In the genomic region with DNA sequence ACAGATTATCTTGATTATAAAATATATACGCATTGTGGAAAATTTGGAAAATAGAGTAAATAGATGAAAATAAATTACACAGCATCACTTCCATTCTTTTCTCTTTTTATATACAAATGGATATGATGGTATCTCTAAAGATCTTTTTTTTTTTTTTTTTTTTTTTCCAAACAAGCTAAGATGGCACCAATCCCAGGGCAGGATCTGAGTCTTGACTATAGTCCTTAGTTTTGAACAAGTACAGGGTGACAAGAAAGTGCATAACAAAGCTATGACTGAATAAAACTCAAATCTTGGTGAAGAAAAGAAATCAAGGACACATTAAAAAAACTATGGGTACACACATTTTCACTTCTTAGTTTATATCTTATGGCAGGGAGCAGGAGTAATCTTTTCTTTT, we compare ENCODE assay signal across 11 cellular contexts. TPM values are rescaled to one million over a fixed set of nuclear protein-coding genes. Genes with fewer than 3 reads are reported as not detected.
DNase-seq lines count a peak whose midpoint lies in the region; ATAC-seq and TF ChIP-seq lines count a peak whose summit lies in the region.
"Had no signal": no experiment of that assay in that cellular context is flagged by ENCODE, and none has a peak within 500 bp of the region (broad histone marks: within the 10 kb centered on the region; RNA-seq: fewer than 3 reads in every experiment).

No MANE protein-coding gene starts in this region.

- H3K9me3 Mint-ChIP-seq in dendritic cell treated with granulocyte-macrophage colony-stimulating factor and Interleukin-4, amounts not matched to agents 40 ng/mL and 50 ng/mL, for 4 days, result peaks cover 23% of the 10 kb centered on the region

- H3K27me3 ChIP-seq in GM23248 (replicated peaks; ENCODE audit: insufficient read depth) (no peaks in the 10 kb centered on the region), SJCRH30 (no peaks in the 10 kb centered on the region), sigmoid colon (no peaks in the 10 kb centered on the region)

- peak overlapping the region; percentile 95 for H3K4me2 ChIP-seq in GM23248 (ENCODE audit: unreplicated experiment)

- DNase-seq in GM23248 (no peak), SJCRH30 (peak in 1 of 2 experiments; percentile 63), sigmoid colon (no peak), lower leg skin (ENCODE audit: low spot score in 2 of 2) (no peak), GM19238 (ENCODE audit: insufficient read length, low spot score) (no peak)
- no peak for DNase-seq in stimulated activated CD4-positive, alpha-beta T cell treated with anti-CD3 and anti-CD28 coated beads, Interleukin-4, amount 100 ng/mL, for 1 hour
- DNase-seq: NCI-H187; Right ventricle myocardium superior; stimulated activated naive CD4-positive, alpha-beta T cell had no signal

- no peak overlapping the region for H3K9ac ChIP-seq in GM23248

- no peak for TF ChIP-seq EP300 in sigmoid colon (IDR thresholded peaks at IDR 0.05)

- peaks cover 40% of the 10 kb centered on the region for H3F3A ChIP-seq in GM23248 (ENCODE audit: insufficient read depth)

- peaks cover 14% of the 10 kb centered on the region for H3K36me3 Mint-ChIP-seq in dendritic cell treated with granulocyte-macrophage colony-stimulating factor and Interleukin-4, amounts not matched to agents 40 ng/mL and 50 ng/mL, for 4 days (ENCODE audit: low read depth)

- 97 to 100% methylated on average over 1 of the region's 1 CpG for WGBS in GM23248 (ENCODE audit: low coverage in 1 of 2, low lambda C conversion rate in 2 of 2, missing lambda C conversion rate in 2 of 2), 2 experiments
- 97% methylated on average over 1 of the region's 1 CpG for WGBS in sigmoid colon, 2 donors
- 97 to 98% methylated on average over 1 of the region's 1 CpG for WGBS in lower leg skin, 2 donors

- no peaks in the 10 kb centered on the region for H3K9me2 ChIP-seq in GM23248 (ENCODE audit: insufficient read depth)

- in situ Hi-C loops in GM23248 (cut with MboI), result no loop called here

- H3K4me1 Mint-ChIP-seq in dendritic cell treated with granulocyte-macrophage colony-stimulating factor and Interleukin-4, amounts not matched to agents 40 ng/mL and 50 ng/mL, for 4 days (ENCODE audit: low read depth), result peaks cover 35% of the 10 kb centered on the region

- H3K36me3 ChIP-seq in GM23248 (ENCODE audit: low read depth), result no peaks in the 10 kb centered on the region
- peaks cover 12% of the 10 kb centered on the region for H3K36me3 ChIP-seq in SJCRH30
- no peaks in the 10 kb centered on the region for H3K36me3 ChIP-seq in sigmoid colon

- H3K27ac ChIP-seq in GM23248 (peak overlapping the region; percentile 62), SJCRH30 (peak overlapping the region; percentile 98), sigmoid colon (peak overlapping the region; percentile 23 to 72 (median 70))

- no peaks in the 10 kb centered on the region for H3K27me3 Mint-ChIP-seq in dendritic cell treated with granulocyte-macrophage colony-stimulating factor and Interleukin-4, amounts not matched to agents 40 ng/mL and 50 ng/mL, for 4 days

- H3K79me2 ChIP-seq in GM23248 (ENCODE audit: insufficient read depth), result peaks cover 69% of the 10 kb centered on the region

- H3K27ac Mint-ChIP-seq in dendritic cell treated with granulocyte-macrophage colony-stimulating factor and Interleukin-4, amounts not matched to agents 40 ng/mL and 50 ng/mL, for 4 days, result peak overlapping the region; percentile 80

- H3K4me3 Mint-ChIP-seq in dendritic cell treated with granulocyte-macrophage colony-stimulating factor and Interleukin-4, amounts not matched to agents 40 ng/mL and 50 ng/mL, for 4 days, result no peak overlapping the region

- ATAC-seq in GM21723 (IDR thresholded peaks at IDR 0.05; ENCODE audit: unreplicated experiment), result no peak

- H3K4me3 ChIP-seq in GM23248, result peak overlapping the region; percentile 62
- no peak overlapping the region for H3K4me3 ChIP-seq in SJCRH30
- no peak overlapping the region for H3K4me3 ChIP-seq in sigmoid colon
- no peak overlapping the region for H3K4me3 ChIP-seq in lower leg skin (ENCODE audit: low read depth, poor library complexity, severe bottlenecking)

- no peak overlapping the region for H2AFZ ChIP-seq in GM23248

- TF ChIP-seq POLR2A in sigmoid colon (IDR thresholded peaks at IDR 0.05), result no peak
- no peak for TF ChIP-seq POLR2A in lower leg skin (IDR thresholded peaks at IDR 0.05)

- intact Hi-C loops in dendritic cell treated with granulocyte-macrophage colony-stimulating factor and Interleukin-4, amounts not matched to agents 40 ng/mL and 50 ng/mL, for 4 days (cut with micrococcal nuclease), result loop anchor here (1.0 to 5.0 kb wide), 2 partner anchors 10 to 515 kb away; partner anchors contain the start of gene SAMD9L
- intact Hi-C loops in sigmoid colon (cut with DNase I) (loop anchor here (5.0 kb wide), 1 partner anchor 60 kb away; no protein-coding TSS in a partner anchor), lower leg skin (cut with DNase I; ENCODE audit: low total_unique reads) (no loop called here)

- no peaks in the 10 kb centered on the region for H4K20me1 ChIP-seq in GM23248 (ENCODE audit: insufficient read depth)

- H3K9me3 ChIP-seq in GM23248 (ENCODE audit: low read depth) (no peaks in the 10 kb centered on the region), SJCRH30 (replicated peaks) (peaks cover 8% of the 10 kb centered on the region; the same call in 1 of the 2 replicates), sigmoid colon (no peaks in the 10 kb centered on the region)

- TF ChIP-seq CTCF in sigmoid colon (IDR thresholded peaks at IDR 0.05) (no peak), lower leg skin (IDR thresholded peaks at IDR 0.05) (no peak)

- peaks cover 42% of the 10 kb centered on the region for H3K4me1 ChIP-seq in GM23248 (ENCODE audit: insufficient read depth)
- H3K4me1 ChIP-seq in SJCRH30, result peaks cover 51% of the 10 kb centered on the region
- peaks cover 0 to 36% (median 23%) of the 10 kb centered on the region in 4 donors for H3K4me1 ChIP-seq in sigmoid colon

RNA-seq across cellular contexts. Expression of gene FAM133B, which starts 42.6 kb away (rescaled TPM):
- total RNA-seq in GM23248 (2014; rRNA removed; shearing (Covaris generic)), result 17.1 and 18.2 TPM in 2 replicates
- polyA plus RNA-seq in GM23248 (2016; fragmentation: Nextera tagmentation; extraction: Ambion mirVana), result 22.6 and 23.0 TPM in 2 replicates
- 50.2 and 66.6 TPM in 2 replicates for total RNA-seq in SJCRH30 (2014; rRNA removed; shearing (Covaris generic))
- 10 to 100 TPM; 23.8 to 28.3 (median 25.7) TPM for total RNA-seq in sigmoid colon
- 10 to 100 TPM; 10.9 to 13.4 (median 12.0) TPM for polyA plus RNA-seq in sigmoid colon
- total RNA-seq in lower leg skin, result 10 to 100 TPM; 11.4 to 40.0 (median 14.2) TPM
